In the genomic region with DNA sequence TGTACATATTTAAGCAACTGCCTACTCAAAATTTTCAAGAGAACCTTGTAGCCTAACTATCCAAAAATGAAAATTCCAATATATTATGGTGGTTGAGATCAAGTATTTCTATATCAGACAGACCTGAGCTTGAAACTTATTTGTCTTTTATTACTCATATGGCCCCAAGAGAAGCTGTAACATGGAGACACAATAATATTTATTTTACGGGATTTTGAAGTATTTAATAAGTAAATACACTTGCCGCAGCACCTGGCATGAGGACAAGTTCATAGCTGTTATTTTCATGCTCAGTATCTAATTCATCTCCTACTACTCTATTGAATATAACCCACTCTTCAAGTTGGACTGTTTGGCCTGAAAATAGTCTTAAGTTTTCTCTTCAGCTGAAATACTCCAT, we compare ENCODE assay signal across 11 cellular contexts. TPM values are rescaled to one million over a fixed set of nuclear protein-coding genes. Genes with fewer than 3 reads are reported as not detected.
DNase-seq lines count a peak whose midpoint lies in the region; ATAC-seq and TF ChIP-seq lines count a peak whose summit lies in the region.
"Had no signal": no experiment of that assay in that cellular context is flagged by ENCODE, and none has a peak within 500 bp of the region (broad histone marks: within the 10 kb centered on the region; RNA-seq: fewer than 3 reads in every experiment).

No MANE protein-coding gene starts in this region.

- 85% methylated on average over 2 of the region's 2 CpGs for WGBS in hepatocyte (ENCODE audit: low lambda C conversion rate, missing lambda C conversion rate)
- WGBS in stomach, 5 donors = 19 to 45% (median 23%) methylated on average over 2 of the region's 2 CpGs

- TF ChIP-seq CTCF in LNCaP clone FGC (IDR thresholded peaks at IDR 0.05; ENCODE audit: control insufficient read depth, extremely low read depth, insufficient read depth) = no peak
- TF ChIP-seq CTCF in astrocyte of the cerebellum (IDR thresholded peaks at IDR 0.05; ENCODE audit: low read depth, low read length, missing control alignments) = no peak
- TF ChIP-seq CTCF in hepatocyte (IDR thresholded peaks at IDR 0.05; ENCODE audit: poor library complexity) = no peak
- TF ChIP-seq CTCF in stomach (IDR thresholded peaks at IDR 0.05) = no peak

- no peak for TF ChIP-seq EP300 in stomach (IDR thresholded peaks at IDR 0.05)

- intact Hi-C loops in stomach (cut with DNase I; ENCODE audit: low total_unique reads) = no loop called here

- H4K20me1 ChIP-seq in hepatocyte (ENCODE audit: insufficient read depth, poor library complexity, severe bottlenecking) = peaks cover 3% of the 10 kb centered on the region

- peak overlapping the region; percentile 82 for H3K27ac ChIP-seq in hepatocyte
- H3K27ac ChIP-seq in stomach = peak overlapping the region in 4 of 5 donors; percentile 76 to 83 (median 80)

- TF ChIP-seq POLR2A in stomach (IDR thresholded peaks at IDR 0.05) = no peak

- H3K36me3 ChIP-seq in hepatocyte (replicated peaks; ENCODE audit: insufficient read depth, low read depth) (no peaks in the 10 kb centered on the region), stomach (no peaks in the 10 kb centered on the region)

- ATAC-seq in GM19463 (IDR thresholded peaks at IDR 0.05; ENCODE audit: unreplicated experiment) = no peak
- ATAC-seq in HG03108 (IDR thresholded peaks at IDR 0.05; ENCODE audit: unreplicated experiment) = no peak

- no peak overlapping the region for H3K4me3 ChIP-seq in LNCaP clone FGC (ENCODE audit: low read depth, low read length)
- no peak overlapping the region for H3K4me3 ChIP-seq in astrocyte of the cerebellum (ENCODE audit: low read depth, low read length)
- no peak overlapping the region for H3K4me3 ChIP-seq in hepatocyte
- peak overlapping the region in 1 of 4 donors; percentile 19 for H3K4me3 ChIP-seq in stomach

- no peaks in the 10 kb centered on the region for H3K27me3 ChIP-seq in hepatocyte
- H3K27me3 ChIP-seq in stomach = no peaks in the 10 kb centered on the region

- peaks cover 88% of the 10 kb centered on the region for H3K79me2 ChIP-seq in hepatocyte

- peaks cover 7% of the 10 kb centered on the region for H3K4me1 ChIP-seq in hepatocyte (ENCODE audit: insufficient read depth)
- H3K4me1 ChIP-seq in stomach = peaks cover 10 to 76% (median 44%) of the 10 kb centered on the region in 4 donors

- H3K4me2 ChIP-seq in hepatocyte = peak overlapping the region; percentile 70

- H2AFZ ChIP-seq in hepatocyte = no peak overlapping the region

- no peaks in the 10 kb centered on the region for H3K9me3 ChIP-seq in hepatocyte (ENCODE audit: low read depth)
- no peaks in the 10 kb centered on the region for H3K9me3 ChIP-seq in stomach

- in situ Hi-C loops in astrocyte of the cerebellum (cut with HindIII; ENCODE audit: low sequenced_read_pairs) = no loop called here

- DNase-seq in LNCaP clone FGC (ENCODE audit: low read depth) (peak; percentile 76), astrocyte of the cerebellum (ENCODE audit: low read depth) (peak; percentile 40), hepatocyte (ENCODE audit: low spot score) (no peak), stomach (peak; percentile 43), Kasumi-1 (lab: John Stamatoyannopoulos, UW) (no peak)
- DNase-seq: activated CD4-positive, alpha-beta T cell treated with anti-CD3 and anti-CD28 coated beads for 4 hours; activated naive CD8-positive, alpha-beta T cell treated with anti-CD3 and anti-CD28 coated beads, Interleukin-2, amount 10 ng/mL, durations not matched to agents 7 days and 5 days; NCI-H187 treated with DMSO at 0.1 percent for 48 hours; SHP77 treated with DMSO at 0.1 percent for 48 hours had no signal

- no peaks in the 10 kb centered on the region for H3K9me2 ChIP-seq in hepatocyte (replicated peaks; ENCODE audit: insufficient read depth)

RNA-seq across cellular contexts. Expression of a gene that starts 28.0 kb away (rescaled TPM):
- total RNA-seq in hepatocyte (78.5 and 80.2 TPM in 2 replicates), stomach (100 to 1,000 TPM in 4 of 5 donors, 10 to 100 TPM in 1; 73.2 to 644 (median 172) TPM)
- polyA plus RNA-seq in hepatocyte (42.0 and 43.1 TPM in 2 replicates), stomach (10 to 100 TPM in 2 of 3 donors, 1 to 10 TPM in 1; 7.0 to 12.1 (median 10.2) TPM)

Comparison
In these comparisons a context has a peak if more than half of its experiments do, and no peak if none do; other contexts are left out.
1. DNase-seq: peak in LNCaP clone FGC (single experiment), astrocyte of the cerebellum (single experiment) and stomach (single experiment); none in hepatocyte (single experiment) and Kasumi-1 (0 of 2).